Comparison of ENCODE assay signal across 18 cellular contexts in genomic region chr11:108522318-108522717, GRCh38. TPM values are rescaled to one million over a fixed set of nuclear protein-coding genes. Genes with fewer than 3 reads are reported as not detected.
DNase-seq lines count a peak whose midpoint lies in the region; ATAC-seq, FAIRE-seq and TF ChIP-seq lines count a peak whose summit lies in the region.
"Had no signal": no experiment of that assay in that cellular context is flagged by ENCODE, and none has a peak within 500 bp of the region (broad histone marks: within the 10 kb centered on the region; RNA-seq: fewer than 3 reads in every experiment).

No MANE protein-coding gene starts in this region.

- H3K4me1 Mint-ChIP-seq in WTC11, result no peaks in the 10 kb centered on the region
- H3K4me1 Mint-ChIP-seq: CD14-positive monocyte; CD4-positive, alpha-beta memory T cell had no signal

- H3K27ac Mint-ChIP-seq in WTC11, result 0 out of 2 replicates have a peak overlapping the region, but pooled peaks have one; percentile 38
- H3K27ac Mint-ChIP-seq: CD14-positive monocyte, GM23338 had no signal

- no peaks in the 10 kb centered on the region for H3K27me3 Mint-ChIP-seq in WTC11 (ENCODE audit: low read depth)
- H3K27me3 Mint-ChIP-seq: CD4-positive, alpha-beta memory T cell had no signal

- peaks cover 6% of the 10 kb centered on the region for H3K36me3 Mint-ChIP-seq in WTC11
- H3K36me3 Mint-ChIP-seq: CD14-positive monocyte; CD4-positive, alpha-beta memory T cell had no signal

- no peak for DNase-seq in GM12891 (ENCODE audit: insufficient read length, low spot score)
- DNase-seq in WTC11 (ENCODE audit: low spot score), result no peak
- DNase-seq in esophagus squamous epithelium (lab: John Stamatoyannopoulos, UW), result no peak
- DNase-seq in NCI-H2081 (lab: John Stamatoyannopoulos, UW), result no peak
- DNase-seq: 8988T; Calu3; CD4-positive, alpha-beta memory T cell; DMS79 treated with DMSO at 0.1 percent for 48 hours; GF-D8; HCEC 1CT; KG1 had no signal

- peak overlapping the region in 3 of 4 donors; percentile 3 to 50 (median 33) for H3K27ac ChIP-seq in esophagus squamous epithelium
- H3K27ac ChIP-seq: BLaER1 had no signal

- H3K27me3 ChIP-seq in esophagus squamous epithelium, result no peaks in the 10 kb centered on the region
- H3K27me3 ChIP-seq: BLaER1 had no signal

- ATAC-seq in HG02870 (IDR thresholded peaks at IDR 0.05; ENCODE audit: unreplicated experiment) (peak; percentile 58), WTC11 (no peak), GM18868 (IDR thresholded peaks at IDR 0.05; ENCODE audit: unreplicated experiment) (no peak), HG03520 (IDR thresholded peaks at IDR 0.05; ENCODE audit: unreplicated experiment) (no peak)
- ATAC-seq: GM23338 had no signal

- TF ChIP-seq POLR2A in GM12891 (IDR thresholded peaks at IDR 0.05; ENCODE audit: low read depth, low read length) (no peak), esophagus squamous epithelium (IDR thresholded peaks at IDR 0.05) (no peak)

- intact Hi-C loops in esophagus squamous epithelium (cut with DNase I), result no loop called here

- 0 out of 2 replicates have a peak, but pooled peaks cover 4% of the 10 kb centered on the region for H3K9me3 Mint-ChIP-seq in WTC11
- H3K9me3 Mint-ChIP-seq: CD4-positive, alpha-beta memory T cell; GM23338 had no signal

- 45 to 46% methylated on average over 1 of the region's 1 CpG for WGBS in esophagus squamous epithelium, 2 donors

- no peak overlapping the region for H3K4me3 ChIP-seq in esophagus squamous epithelium
- H3K4me3 ChIP-seq: BLaER1, GM23338 had no signal

- H3K9me3 ChIP-seq in esophagus squamous epithelium, result no peaks in the 10 kb centered on the region

- peaks cover 0 to 24% (median 0%) of the 10 kb centered on the region in 3 donors for H3K4me1 ChIP-seq in esophagus squamous epithelium
- H3K4me1 ChIP-seq: BLaER1 had no signal

- CTCF ChIA-PET in WTC11 (lab: Charles Lee), result no interaction called here

- no peak overlapping the region for H3K4me3 Mint-ChIP-seq in WTC11
- H3K4me3 Mint-ChIP-seq: CD14-positive monocyte; CD4-positive, alpha-beta memory T cell; GM23338 had no signal

- H3K36me3 ChIP-seq in esophagus squamous epithelium, result peaks cover 0 to 74% (median 4%) of the 10 kb centered on the region in 3 donors
- H3K36me3 ChIP-seq: BLaER1 had no signal

- FAIRE-seq in GM12891 (lab: Jason Lieb, UNC), result no peak
- FAIRE-seq: H54 had no signal

- TF ChIP-seq CTCF in WTC11 (IDR thresholded peaks at IDR 0.05) (no peak), esophagus squamous epithelium (IDR thresholded peaks at IDR 0.05) (no peak)

- POLR2A ChIA-PET in WTC11 (lab: Charles Lee), result no interaction called here

TF ChIP-seq in GM12891, 5 proteins besides CTCF, POLR2A, EP300 and RAD21:
- TF ChIP-seq POU2F2 (IDR thresholded peaks at IDR 0.05; ENCODE audit: low read depth, low read length) (no peak), TAF1 (IDR thresholded peaks at IDR 0.05; ENCODE audit: low read depth, low read length) (no peak), SPI1 (IDR thresholded peaks at IDR 0.05; ENCODE audit: low read depth, low read length) (0 out of 2 replicates have a peak, but pooled peaks have one; percentile 2)

TF ChIP-seq in WTC11, 78 proteins besides CTCF, POLR2A, EP300 and RAD21:
- TF ChIP-seq GTF2I (CRISPR knock-in tag; conservative IDR thresholded peaks at IDR 0.05) (no peak), ATF3 (CRISPR knock-in tag; conservative IDR thresholded peaks at IDR 0.05) (no peak), SOX15 (CRISPR knock-in tag; IDR thresholded peaks at IDR 0.05) (no peak)

RNA-seq across cellular contexts. Expression of gene POGLUT3, which starts 24.1 kb away (rescaled TPM):
- 5.4 TPM for polyA plus RNA-seq in GM12891 (2012; ENCODE audit: low read depth, missing spikeins)
- 15.3 to 17.1 TPM (median 16.0 TPM) in 3 replicates for total RNA-seq in WTC11 (2021)
- 10 to 100 TPM in 2 of 4 donors, 1 to 10 TPM in 2; 6.0 to 18.3 (median 13.2) TPM for total RNA-seq in esophagus squamous epithelium

RNA-seq across cellular contexts. Expression of gene C11orf65, which starts 55.0 kb away (rescaled TPM):
- 2.0 TPM for polyA plus RNA-seq in GM12891 (2012; ENCODE audit: low read depth, missing spikeins)
- total RNA-seq in WTC11 (2021), result 0.83 to 1.1 TPM (median 0.85 TPM) in 3 replicates
- total RNA-seq in esophagus squamous epithelium, result 1 to 10 TPM in 1 of 4 donors, under 1 TPM in 2, not detected in 1; 0.09 to 2.7 (median 0.95) TPM
- total RNA-seq: Calu3 had no signal
- polyA plus RNA-seq: CD14-positive monocyte had no signal
